In genomic region chr1:37472281-37472680, GRCh38 we compare ENCODE assay signal across 11 cellular contexts. TPM values are rescaled to one million over a fixed set of nuclear protein-coding genes. Genes with fewer than 3 reads are reported as not detected.
A peak's percentile ranks its signal among the peaks of the same experiment; 100 is the strongest.
DNase-seq lines count a peak whose midpoint lies in the region; ATAC-seq, FAIRE-seq and TF ChIP-seq lines count a peak whose summit lies in the region.
"Had no signal": no experiment of that assay in that cellular context is flagged by ENCODE, and none has a peak within 500 bp of the region (broad histone marks: within the 10 kb centered on the region; RNA-seq: fewer than 3 reads in every experiment).

No MANE protein-coding gene starts in this region.

- H3K9me3 Mint-ChIP-seq in activated T-cell treated with anti-CD3 and anti-CD28 coated beads, Interleukin-2, amount 50 U/mL, for 24 hours, result no peaks in the 10 kb centered on the region
- peaks cover 3% of the 10 kb centered on the region for H3K9me3 Mint-ChIP-seq in astrocyte (ENCODE audit: unreplicated experiment)
- H3K9me3 Mint-ChIP-seq: CD14-positive monocyte had no signal

- peak overlapping the region; percentile 89 for H3K27ac Mint-ChIP-seq in activated T-cell treated with anti-CD3 and anti-CD28 coated beads, Interleukin-2, amount 50 U/mL, for 24 hours
- peak overlapping the region; percentile 99 for H3K27ac Mint-ChIP-seq in astrocyte (ENCODE audit: unreplicated experiment)

- DNase-seq in activated T-cell treated with anti-CD3 and anti-CD28 coated beads, Interleukin-2, amount 50 U/mL, for 24 hours, result no peak
- no peak for DNase-seq in activated T-cell treated with anti-CD3 and anti-CD28 coated beads, Interleukin-2, amount 50 U/mL, for 1 hour
- DNase-seq in astrocyte (ENCODE audit: low read depth) (no peak), mesenteric fat pad (ENCODE audit: low spot score) (peak; percentile 72), tibial artery (no peak)
- no peak for DNase-seq in stimulated activated naive CD4-positive, alpha-beta T cell treated with Interleukin-2 at 50 U/mL for 16 hours (lab: John Stamatoyannopoulos, UW)
- no peak for DNase-seq in central memory CD4-positive, alpha-beta T cell
- DNase-seq: NCI-H82; stimulated activated CD4-positive, alpha-beta T cell treated with anti-CD3 and anti-CD28 coated beads, Interleukin-4, amount 100 ng/mL, for 24 hours had no signal

- no peaks in the 10 kb centered on the region for H3K9me3 ChIP-seq in astrocyte (ENCODE audit: insufficient read depth, low read depth, low read length)
- H3K9me3 ChIP-seq in tibial artery, result no peaks in the 10 kb centered on the region

- H3K79me2 ChIP-seq in astrocyte (ENCODE audit: insufficient read depth, low read length), result peaks cover 50% of the 10 kb centered on the region

- H3K4me2 ChIP-seq in astrocyte (ENCODE audit: low read length), result peak overlapping the region; percentile 100

- peak overlapping the region; percentile 97 for H3K4me3 Mint-ChIP-seq in activated T-cell treated with anti-CD3 and anti-CD28 coated beads, Interleukin-2, amount 50 U/mL, for 24 hours
- H3K4me3 Mint-ChIP-seq in astrocyte (ENCODE audit: unreplicated experiment), result peak overlapping the region; percentile 85

- FAIRE-seq in astrocyte (lab: Jason Lieb, UNC), result no peak

- H4K20me1 ChIP-seq in astrocyte (ENCODE audit: insufficient read depth, low read length), result peaks cover 26% of the 10 kb centered on the region

- H3K36me3 ChIP-seq in astrocyte (ENCODE audit: insufficient read depth, low read length) (no peaks in the 10 kb centered on the region), tibial artery (peaks cover 0 to 9% (median 0%) of the 10 kb centered on the region in 3 donors)

- H3K27me3 Mint-ChIP-seq in activated T-cell treated with anti-CD3 and anti-CD28 coated beads, Interleukin-2, amount 50 U/mL, for 24 hours, result no peaks in the 10 kb centered on the region
- no peaks in the 10 kb centered on the region for H3K27me3 Mint-ChIP-seq in astrocyte (ENCODE audit: low read depth, unreplicated experiment)

- intact Hi-C loops in tibial artery (cut with DNase I; ENCODE audit: low total_unique reads), result no loop called here

- peaks cover 38% of the 10 kb centered on the region for H3K4me1 Mint-ChIP-seq in activated T-cell treated with anti-CD3 and anti-CD28 coated beads, Interleukin-2, amount 50 U/mL, for 24 hours (ENCODE audit: low read depth)
- peaks cover 48% of the 10 kb centered on the region for H3K4me1 Mint-ChIP-seq in astrocyte (ENCODE audit: low read depth, unreplicated experiment)

- peaks cover 61% of the 10 kb centered on the region for H3K4me1 ChIP-seq in astrocyte (ENCODE audit: insufficient read depth, low read length)
- H3K4me1 ChIP-seq in tibial artery, result peaks cover 0 to 61% (median 60%) of the 10 kb centered on the region in 4 donors

- no peaks in the 10 kb centered on the region for H3K27me3 ChIP-seq in astrocyte (ENCODE audit: insufficient read depth, low read length)
- H3K27me3 ChIP-seq in tibial artery, result no peaks in the 10 kb centered on the region

- H3K4me3 ChIP-seq in astrocyte (ENCODE audit: insufficient read depth, low read depth, low read length) (peak overlapping the region; percentile 34), tibial artery (peak overlapping the region in 1 of 2 donors; percentile 54)

- H3K27ac ChIP-seq in astrocyte (ENCODE audit: low read depth, low read length) (peak overlapping the region; percentile 92), tibial artery (peak overlapping the region; percentile 97 to 99)

- TF ChIP-seq CTCF in astrocyte (IDR thresholded peaks at IDR 0.05; ENCODE audit: insufficient read depth, low read depth, low read length) (no peak), tibial artery (IDR thresholded peaks at IDR 0.05) (no peak)

- peak overlapping the region; percentile 89 for H3K9ac ChIP-seq in astrocyte (ENCODE audit: low read length)

- H2AFZ ChIP-seq in astrocyte (ENCODE audit: low read depth, low read length), result no peak overlapping the region

- H3K36me3 Mint-ChIP-seq in activated T-cell treated with anti-CD3 and anti-CD28 coated beads, Interleukin-2, amount 50 U/mL, for 24 hours (ENCODE audit: low read depth), result peaks cover 26% of the 10 kb centered on the region
- peaks cover 2% of the 10 kb centered on the region for H3K36me3 Mint-ChIP-seq in astrocyte (ENCODE audit: low read depth, unreplicated experiment)

- no peak for ATAC-seq in HG02870 (IDR thresholded peaks at IDR 0.05; ENCODE audit: unreplicated experiment)

RNA-seq across cellular contexts. Expression of gene ZC3H12A, which starts 2.1 kb away (rescaled TPM):
- total RNA-seq in astrocyte (12.1 and 12.6 TPM in 2 replicates), mesenteric fat pad (34.2 TPM)

RNA-seq across cellular contexts. Expression of gene MEAF6, which starts 42.3 kb away (rescaled TPM):
- total RNA-seq in astrocyte (49.0 and 49.1 TPM in 2 replicates), mesenteric fat pad (43.4 TPM)
